In the genomic region with DNA sequence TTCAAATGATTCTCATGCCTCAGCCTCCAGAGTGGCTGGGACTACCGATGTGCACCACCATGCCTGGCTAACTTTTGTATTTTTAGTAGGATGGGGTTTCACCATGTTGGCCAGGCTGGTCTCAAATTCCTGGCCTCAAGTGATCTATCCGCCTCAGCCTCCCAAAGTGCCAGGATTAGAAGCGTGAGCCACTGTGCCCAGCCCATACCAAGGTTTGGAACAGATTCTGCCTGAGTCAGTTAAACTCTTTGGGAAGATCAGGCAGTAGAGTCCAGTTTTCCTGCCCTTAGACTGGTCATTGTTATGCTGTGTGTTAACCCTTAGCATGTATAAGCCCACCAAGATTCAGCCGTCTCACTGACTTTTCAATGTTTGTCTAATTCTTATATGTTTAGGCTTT, we compare ENCODE assay signal across 16 cellular contexts.
"Had no signal": no experiment of that assay in that cellular context is flagged by ENCODE, and none has a peak within 500 bp of the region (broad histone marks: within the 10 kb centered on the region; RNA-seq: fewer than 3 reads in every experiment).

No MANE protein-coding gene starts in this region.

- DNase-seq: KBM-7, NCI-H1092, NCI-H1436, NCI-H187, NCI-H2029, NCI-H2081 treated with DMSO at 0.1 percent for 48 hours, NCI-H2171, NCI-H226, NCI-H446, NCI-H510A, NCI-H524 treated with DMSO at 0.1 percent for 48 hours, NCI-H774, Right ventricle myocardium superior, RPMI8226, SIG-M5, SK-N-SH had no signal

- H3K9me3 ChIP-seq: SK-N-SH had no signal
